In the genomic region with DNA sequence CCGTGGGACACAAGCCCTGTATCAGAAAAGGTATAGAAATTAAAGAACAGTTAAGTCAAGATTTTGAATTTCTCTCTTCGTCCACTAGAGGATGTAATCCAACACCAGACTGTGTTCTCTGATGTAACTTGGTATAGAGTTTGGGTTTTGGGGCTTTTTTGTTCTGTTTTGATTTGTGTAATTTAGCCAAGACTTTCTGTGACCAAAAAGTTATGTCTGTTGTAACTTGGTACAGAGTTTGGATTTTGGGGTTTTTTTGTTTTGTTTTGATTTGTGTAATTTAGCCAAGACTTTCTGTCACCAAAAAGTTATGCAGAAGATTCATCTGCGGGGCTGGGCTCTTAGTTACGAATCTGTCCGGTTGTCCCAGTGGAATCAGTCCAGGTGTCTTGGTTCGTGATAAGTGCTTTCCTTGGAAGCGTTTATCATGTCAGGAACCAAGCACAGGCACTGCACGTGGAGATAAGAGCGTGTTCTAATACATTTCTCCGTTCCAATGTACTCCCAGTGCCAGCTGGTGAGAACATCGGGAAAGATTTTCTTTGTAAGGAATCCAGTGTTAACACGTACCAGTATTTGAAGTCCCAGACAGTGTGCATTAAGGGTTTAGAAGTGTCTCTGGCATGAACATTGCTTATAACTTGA, we compare ENCODE assay signal across 8 cellular contexts. TPM values are rescaled to one million over a fixed set of nuclear protein-coding genes. Genes with fewer than 3 reads are reported as not detected.
A peak's percentile ranks its signal among the peaks of the same experiment; 100 is the strongest.
DNase-seq lines count a peak whose midpoint lies in the region; ATAC-seq and TF ChIP-seq lines count a peak whose summit lies in the region.

No MANE protein-coding gene starts in this region.

- H3K27me3 ChIP-seq in CD4-positive, alpha-beta T cell (ENCODE audit: control insufficient read depth, insufficient read depth, low read length) = no peaks in the 10 kb centered on the region
- H3K27me3 ChIP-seq in sigmoid colon = no peaks in the 10 kb centered on the region

- no peak for TF ChIP-seq POLR2A in sigmoid colon (IDR thresholded peaks at IDR 0.05)

- no peaks in the 10 kb centered on the region for H3K27me3 Mint-ChIP-seq in CD4-positive, alpha-beta T cell

- peaks cover 74% of the 10 kb centered on the region for H3K36me3 Mint-ChIP-seq in CD4-positive, alpha-beta T cell (ENCODE audit: low read depth)
- peaks cover 12 to 21% of the 10 kb centered on the region in 2 donors for H3K36me3 Mint-ChIP-seq in activated naive CD4-positive, alpha-beta T cell treated with anti-CD3 and anti-CD28 coated beads, Interleukin-2, amount 50 U/mL, for 72 hours

- H3K4me3 Mint-ChIP-seq in CD4-positive, alpha-beta T cell = no peak overlapping the region

- POLR2A ChIA-PET in CD4-positive, alpha-beta T cell (lab: Charles Lee) = interaction anchor here (0.7 kb wide), 1 partner anchor 44 kb away, joined by 3 read pairs; no protein-coding TSS in a partner anchor

- H3K4me1 Mint-ChIP-seq in CD4-positive, alpha-beta T cell (ENCODE audit: low read depth) = peaks cover 41% of the 10 kb centered on the region

- peak overlapping the region; percentile 94 for H3K27ac Mint-ChIP-seq in CD4-positive, alpha-beta T cell
- peak overlapping the region; percentile 26 to 33 for H3K27ac Mint-ChIP-seq in activated naive CD4-positive, alpha-beta T cell treated with anti-CD3 and anti-CD28 coated beads, Interleukin-2, amount 50 U/mL, for 72 hours

- peak; percentile 58 for TF ChIP-seq CTCF in CD4-positive, alpha-beta T cell (IDR thresholded peaks at IDR 0.05)
- TF ChIP-seq CTCF in HFF-Myc (IDR thresholded peaks at IDR 0.05; ENCODE audit: low read depth, low read length, missing control alignments) (peak; percentile 55), sigmoid colon (IDR thresholded peaks at IDR 0.05) (peak; percentile 67 to 95 (median 78))

- ATAC-seq in CD4-positive, alpha-beta T cell (ENCODE audit: poor library complexity) = peak; percentile 40
- peak; percentile 51 to 65 for ATAC-seq in activated naive CD4-positive, alpha-beta T cell treated with anti-CD3 and anti-CD28 coated beads, Interleukin-2, amount 50 U/mL, for 72 hours
- peak; percentile 70 for ATAC-seq in Right ventricle myocardium superior (ENCODE audit: poor library complexity)
- ATAC-seq in HG02678 (IDR thresholded peaks at IDR 0.05; ENCODE audit: unreplicated experiment) = no peak
- ATAC-seq in GM19397 (IDR thresholded peaks at IDR 0.05; ENCODE audit: unreplicated experiment) = no peak

- CTCF ChIA-PET in CD4-positive, alpha-beta T cell (lab: Charles Lee) = interaction anchor here (0.6 to 3.2 kb wide), 3 partner anchors 8 to 1854 kb away, joined by 3 to 10 read pairs (median 4); no protein-coding TSS in a partner anchor

- WGBS in sigmoid colon, 2 donors = 76 to 77% methylated on average over 12 of the region's 12 CpGs

- no peaks in the 10 kb centered on the region for H3K9me3 ChIP-seq in CD4-positive, alpha-beta T cell (ENCODE audit: control insufficient read depth, low read length)
- no peaks in the 10 kb centered on the region for H3K9me3 ChIP-seq in sigmoid colon

- no peak overlapping the region for H3K27ac ChIP-seq in CD4-positive, alpha-beta T cell (ENCODE audit: low read depth, low read length)
- peak overlapping the region; percentile 76 to 80 (median 78) for H3K27ac ChIP-seq in sigmoid colon

- intact Hi-C loops in CD4-positive, alpha-beta T cell (cut with DNase I, micrococcal nuclease) = loop anchor here (1.0 to 5.0 kb wide), 2 partner anchors 96 to 151 kb away; no protein-coding TSS in a partner anchor
- intact Hi-C loops in Right ventricle myocardium superior (cut with DNase I) (no loop called here), sigmoid colon (cut with DNase I) (loop anchor here (5.0 to 10.0 kb wide), 2 partner anchors 111 to 398 kb away; no protein-coding TSS in a partner anchor)

- H3K4me3 ChIP-seq in HFF-Myc (replicated peaks; ENCODE audit: low read depth, low read length) (no peak overlapping the region), sigmoid colon (peak overlapping the region in 1 of 4 donors; percentile 4)

- H3K9me3 Mint-ChIP-seq in CD4-positive, alpha-beta T cell = no peaks in the 10 kb centered on the region
- no peaks in the 10 kb centered on the region for H3K9me3 Mint-ChIP-seq in activated naive CD4-positive, alpha-beta T cell treated with anti-CD3 and anti-CD28 coated beads, Interleukin-2, amount 50 U/mL, for 72 hours

- no peak for DNase-seq in CD4-positive, alpha-beta T cell
- DNase-seq in HFF-Myc (ENCODE audit: extremely low read depth, low read depth) (no peak), Right ventricle myocardium superior (no peak), sigmoid colon (no peak), NCI-H128 (lab: John Stamatoyannopoulos, UW; ENCODE audit: unreplicated experiment) (no peak)
- DNase-seq in activated naive CD4-positive, alpha-beta T cell treated with anti-CD3 and anti-CD28 coated beads, Interleukin-2, amount 50 U/mL, for 72 hours (ENCODE audit: low spot score in 2 of 2) = no peak

- peaks cover 4 to 37% (median 25%) of the 10 kb centered on the region in 4 donors for H3K36me3 ChIP-seq in sigmoid colon

- no peak for TF ChIP-seq EP300 in sigmoid colon (IDR thresholded peaks at IDR 0.05)

- H3K4me1 ChIP-seq in sigmoid colon = peaks cover 0 to 41% (median 37%) of the 10 kb centered on the region in 4 donors

RNA-seq across cellular contexts. Expression of a gene that starts 44.1 kb away (rescaled TPM):
- 10 to 100 TPM; 97.3 to 98.5 TPM for total RNA-seq in CD4-positive, alpha-beta T cell
- total RNA-seq in activated naive CD4-positive, alpha-beta T cell treated with anti-CD3 and anti-CD28 coated beads, Interleukin-2, amount 50 U/mL, for 72 hours = 100 to 1,000 TPM in 1 of 2 donors, 10 to 100 TPM in 1; 53.4 to 103 TPM
- total RNA-seq in Right ventricle myocardium superior (63.9 TPM), sigmoid colon (10 to 100 TPM; 18.9 to 39.9 (median 24.4) TPM)
- polyA plus RNA-seq in sigmoid colon = 10 to 100 TPM in 2 of 3 donors, 1 to 10 TPM in 1; 9.6 to 33.4 (median 20.1) TPM

Comparison
In these comparisons a context has a peak if more than half of its experiments do, and no peak if none do; other contexts are left out.
1. ATAC-seq: peak in CD4-positive, alpha-beta T cell (single experiment), activated naive CD4-positive, alpha-beta T cell treated with anti-CD3 and anti-CD28 coated beads, Interleukin-2, amount 50 U/mL, for 72 hours (2 of 2) and Right ventricle myocardium superior (single experiment); none in HG02678 (single experiment) and GM19397 (single experiment).
2. Peak in every context shown above with its lines, with median percentiles within 50 percentile points of each other: CTCF ChIP-seq.